Comparison of ENCODE assay signal across 1 cellular context in genomic region chr15:40338921-40339620, GRCh38.
TF ChIP-seq lines count a peak whose summit lies in the region.

No MANE protein-coding gene starts in this region.

TF ChIP-seq in H1, 55 proteins besides CTCF, POLR2A, EP300 and RAD21:
- no peak for TF ChIP-seq TAF7 (optimal IDR thresholded peaks at IDR 0.05; ENCODE audit: borderline replicate concordance, low read depth, low read length)
- TF ChIP-seq, protein P1, sequence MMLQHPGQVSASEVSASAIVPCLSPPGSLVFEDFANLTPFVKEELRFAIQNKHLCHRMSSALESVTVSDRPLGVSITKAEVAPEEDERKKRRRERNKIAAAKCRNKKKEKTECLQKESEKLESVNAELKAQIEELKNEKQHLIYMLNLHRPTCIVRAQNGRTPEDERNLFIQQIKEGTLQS (IDR thresholded peaks at IDR 0.05; ENCODE audit: insufficient read depth, low read depth, low read length): no peak
- TF ChIP-seq RXRA (IDR thresholded peaks at IDR 0.05; ENCODE audit: insufficient read depth, low read depth, low read length): no peak
- no peak for TF ChIP-seq ATF2 (IDR thresholded peaks at IDR 0.05; ENCODE audit: low read length)
- TF ChIP-seq NANOG (IDR thresholded peaks at IDR 0.05; ENCODE audit: insufficient read depth, low read depth, low read length, poor library complexity, severe bottlenecking): no peak
- TF ChIP-seq RFX5 (IDR thresholded peaks at IDR 0.05; ENCODE audit: borderline replicate concordance, low read depth, low read length): no peak
- TF ChIP-seq JUND (IDR thresholded peaks at IDR 0.05; ENCODE audit: low read length): no peak
- no peak for TF ChIP-seq POLR2AphosphoS5 (IDR thresholded peaks at IDR 0.05; ENCODE audit: low read depth, low read length)
- TF ChIP-seq, protein P2, sequence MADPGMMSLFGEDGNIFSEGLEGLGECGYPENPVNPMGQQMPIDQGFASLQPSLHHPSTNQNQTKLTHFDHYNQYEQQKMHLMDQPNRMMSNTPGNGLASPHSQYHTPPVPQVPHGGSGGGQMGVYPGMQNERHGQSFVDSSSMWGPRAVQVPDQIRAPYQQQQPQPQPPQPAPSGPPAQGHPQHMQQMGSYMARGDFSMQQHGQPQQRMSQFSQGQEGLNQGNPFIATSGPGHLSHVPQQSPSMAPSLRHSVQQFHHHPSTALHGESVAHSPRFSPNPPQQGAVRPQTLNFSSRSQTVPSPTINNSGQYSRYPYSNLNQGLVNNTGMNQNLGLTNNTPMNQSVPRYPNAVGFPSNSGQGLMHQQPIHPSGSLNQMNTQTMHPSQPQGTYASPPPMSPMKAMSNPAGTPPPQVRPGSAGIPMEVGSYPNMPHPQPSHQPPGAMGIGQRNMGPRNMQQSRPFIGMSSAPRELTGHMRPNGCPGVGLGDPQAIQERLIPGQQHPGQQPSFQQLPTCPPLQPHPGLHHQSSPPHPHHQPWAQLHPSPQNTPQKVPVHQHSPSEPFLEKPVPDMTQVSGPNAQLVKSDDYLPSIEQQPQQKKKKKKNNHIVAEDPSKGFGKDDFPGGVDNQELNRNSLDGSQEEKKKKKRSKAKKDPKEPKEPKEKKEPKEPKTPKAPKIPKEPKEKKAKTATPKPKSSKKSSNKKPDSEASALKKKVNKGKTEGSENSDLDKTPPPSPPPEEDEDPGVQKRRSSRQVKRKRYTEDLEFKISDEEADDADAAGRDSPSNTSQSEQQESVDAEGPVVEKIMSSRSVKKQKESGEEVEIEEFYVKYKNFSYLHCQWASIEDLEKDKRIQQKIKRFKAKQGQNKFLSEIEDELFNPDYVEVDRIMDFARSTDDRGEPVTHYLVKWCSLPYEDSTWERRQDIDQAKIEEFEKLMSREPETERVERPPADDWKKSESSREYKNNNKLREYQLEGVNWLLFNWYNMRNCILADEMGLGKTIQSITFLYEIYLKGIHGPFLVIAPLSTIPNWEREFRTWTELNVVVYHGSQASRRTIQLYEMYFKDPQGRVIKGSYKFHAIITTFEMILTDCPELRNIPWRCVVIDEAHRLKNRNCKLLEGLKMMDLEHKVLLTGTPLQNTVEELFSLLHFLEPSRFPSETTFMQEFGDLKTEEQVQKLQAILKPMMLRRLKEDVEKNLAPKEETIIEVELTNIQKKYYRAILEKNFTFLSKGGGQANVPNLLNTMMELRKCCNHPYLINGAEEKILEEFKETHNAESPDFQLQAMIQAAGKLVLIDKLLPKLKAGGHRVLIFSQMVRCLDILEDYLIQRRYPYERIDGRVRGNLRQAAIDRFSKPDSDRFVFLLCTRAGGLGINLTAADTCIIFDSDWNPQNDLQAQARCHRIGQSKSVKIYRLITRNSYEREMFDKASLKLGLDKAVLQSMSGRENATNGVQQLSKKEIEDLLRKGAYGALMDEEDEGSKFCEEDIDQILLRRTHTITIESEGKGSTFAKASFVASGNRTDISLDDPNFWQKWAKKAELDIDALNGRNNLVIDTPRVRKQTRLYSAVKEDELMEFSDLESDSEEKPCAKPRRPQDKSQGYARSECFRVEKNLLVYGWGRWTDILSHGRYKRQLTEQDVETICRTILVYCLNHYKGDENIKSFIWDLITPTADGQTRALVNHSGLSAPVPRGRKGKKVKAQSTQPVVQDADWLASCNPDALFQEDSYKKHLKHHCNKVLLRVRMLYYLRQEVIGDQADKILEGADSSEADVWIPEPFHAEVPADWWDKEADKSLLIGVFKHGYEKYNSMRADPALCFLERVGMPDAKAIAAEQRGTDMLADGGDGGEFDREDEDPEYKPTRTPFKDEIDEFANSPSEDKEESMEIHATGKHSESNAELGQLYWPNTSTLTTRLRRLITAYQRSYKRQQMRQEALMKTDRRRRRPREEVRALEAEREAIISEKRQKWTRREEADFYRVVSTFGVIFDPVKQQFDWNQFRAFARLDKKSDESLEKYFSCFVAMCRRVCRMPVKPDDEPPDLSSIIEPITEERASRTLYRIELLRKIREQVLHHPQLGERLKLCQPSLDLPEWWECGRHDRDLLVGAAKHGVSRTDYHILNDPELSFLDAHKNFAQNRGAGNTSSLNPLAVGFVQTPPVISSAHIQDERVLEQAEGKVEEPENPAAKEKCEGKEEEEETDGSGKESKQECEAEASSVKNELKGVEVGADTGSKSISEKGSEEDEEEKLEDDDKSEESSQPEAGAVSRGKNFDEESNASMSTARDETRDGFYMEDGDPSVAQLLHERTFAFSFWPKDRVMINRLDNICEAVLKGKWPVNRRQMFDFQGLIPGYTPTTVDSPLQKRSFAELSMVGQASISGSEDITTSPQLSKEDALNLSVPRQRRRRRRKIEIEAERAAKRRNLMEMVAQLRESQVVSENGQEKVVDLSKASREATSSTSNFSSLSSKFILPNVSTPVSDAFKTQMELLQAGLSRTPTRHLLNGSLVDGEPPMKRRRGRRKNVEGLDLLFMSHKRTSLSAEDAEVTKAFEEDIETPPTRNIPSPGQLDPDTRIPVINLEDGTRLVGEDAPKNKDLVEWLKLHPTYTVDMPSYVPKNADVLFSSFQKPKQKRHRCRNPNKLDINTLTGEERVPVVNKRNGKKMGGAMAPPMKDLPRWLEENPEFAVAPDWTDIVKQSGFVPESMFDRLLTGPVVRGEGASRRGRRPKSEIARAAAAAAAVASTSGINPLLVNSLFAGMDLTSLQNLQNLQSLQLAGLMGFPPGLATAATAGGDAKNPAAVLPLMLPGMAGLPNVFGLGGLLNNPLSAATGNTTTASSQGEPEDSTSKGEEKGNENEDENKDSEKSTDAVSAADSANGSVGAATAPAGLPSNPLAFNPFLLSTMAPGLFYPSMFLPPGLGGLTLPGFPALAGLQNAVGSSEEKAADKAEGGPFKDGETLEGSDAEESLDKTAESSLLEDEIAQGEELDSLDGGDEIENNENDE (IDR thresholded peaks at IDR 0.05; ENCODE audit: insufficient replicate concordance, low read length): no peak
- no peak for TF ChIP-seq SIRT6 (IDR thresholded peaks at IDR 0.05; ENCODE audit: low read length)
- no peak for TF ChIP-seq NRF1 (IDR thresholded peaks at IDR 0.05; ENCODE audit: low read depth, low read length)
- TF ChIP-seq EGR1 (IDR thresholded peaks at IDR 0.05; ENCODE audit: borderline replicate concordance, low read depth, low read length): no peak
- no peak for TF ChIP-seq PHF8 (conservative IDR thresholded peaks at IDR 0.05; ENCODE audit: low read depth, low read length)
- no peak for TF ChIP-seq EZH2 (IDR thresholded peaks at IDR 0.05; ENCODE audit: low read depth, low read length, severe bottlenecking)
